Comparison of ENCODE assay signal across 8 cellular contexts in the genomic region with DNA sequence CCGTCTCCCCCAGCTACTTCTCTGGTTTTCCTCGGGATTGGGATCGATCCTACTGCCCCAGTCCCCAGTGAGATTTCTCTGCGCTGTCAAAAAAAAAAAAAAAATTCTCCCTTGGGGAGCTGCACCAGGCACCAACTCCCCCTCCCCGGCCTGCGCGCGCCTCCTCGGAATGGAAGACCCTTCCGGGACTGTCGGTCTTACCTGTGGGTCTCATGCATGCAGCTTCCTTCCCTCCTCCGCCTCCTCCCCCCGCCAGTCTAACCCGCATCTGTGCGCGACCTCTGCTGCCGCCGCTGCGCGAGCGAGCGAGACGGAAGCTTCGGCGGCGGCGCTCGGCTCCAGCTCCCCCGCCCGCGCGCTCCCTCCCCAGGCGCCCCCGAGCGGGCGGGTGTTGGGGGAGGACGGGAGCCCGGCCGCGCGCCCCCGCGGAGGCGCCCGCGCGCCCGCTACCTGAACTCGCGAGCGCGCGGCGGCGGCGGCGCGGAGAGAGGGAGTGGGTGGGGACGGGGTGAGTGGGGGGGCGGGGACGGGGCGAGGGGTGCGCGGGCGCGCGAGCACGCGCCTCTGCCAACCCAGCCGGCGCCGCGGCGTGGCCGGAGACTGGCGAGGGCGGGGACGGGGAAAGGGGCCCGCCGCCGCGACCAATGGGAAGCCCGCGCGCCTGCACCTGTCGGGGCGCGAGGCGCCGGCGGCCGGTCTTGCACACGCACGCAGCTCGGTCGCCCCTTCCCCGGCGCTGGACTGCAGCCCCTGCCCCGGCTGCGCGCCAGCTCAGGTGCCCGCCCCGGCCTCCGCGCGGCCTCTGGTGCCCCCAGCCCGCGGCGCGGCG. TPM values are rescaled to one million over a fixed set of nuclear protein-coding genes. Genes with fewer than 3 reads are reported as not detected.
DNase-seq lines count a peak whose midpoint lies in the region; ATAC-seq and TF ChIP-seq lines count a peak whose summit lies in the region.

A gene with protein sequence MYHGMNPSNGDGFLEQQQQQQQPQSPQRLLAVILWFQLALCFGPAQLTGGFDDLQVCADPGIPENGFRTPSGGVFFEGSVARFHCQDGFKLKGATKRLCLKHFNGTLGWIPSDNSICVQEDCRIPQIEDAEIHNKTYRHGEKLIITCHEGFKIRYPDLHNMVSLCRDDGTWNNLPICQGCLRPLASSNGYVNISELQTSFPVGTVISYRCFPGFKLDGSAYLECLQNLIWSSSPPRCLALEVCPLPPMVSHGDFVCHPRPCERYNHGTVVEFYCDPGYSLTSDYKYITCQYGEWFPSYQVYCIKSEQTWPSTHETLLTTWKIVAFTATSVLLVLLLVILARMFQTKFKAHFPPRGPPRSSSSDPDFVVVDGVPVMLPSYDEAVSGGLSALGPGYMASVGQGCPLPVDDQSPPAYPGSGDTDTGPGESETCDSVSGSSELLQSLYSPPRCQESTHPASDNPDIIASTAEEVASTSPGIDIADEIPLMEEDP (minus strand): TSS at position 321 of the 829 bp plus-strand sequence. CDS start 751 bp downstream, outside the sequence.

- H3K36me3 Mint-ChIP-seq in Calu3 (ENCODE audit: insufficient read depth, unreplicated experiment) (peaks cover 21% of the 10 kb centered on the region), HFFc6 (ENCODE audit: low read depth) (no peaks in the 10 kb centered on the region), endothelial cell (ENCODE audit: low read depth, unreplicated experiment) (no peaks in the 10 kb centered on the region), naive B cell (no peaks in the 10 kb centered on the region)

- peak within 1 kb of the TSS; percentile 74 for H3K4me3 Mint-ChIP-seq in Calu3 (ENCODE audit: low read depth, unreplicated experiment)
- peak within 1 kb of the TSS; percentile 68 for H3K4me3 Mint-ChIP-seq in HFFc6
- H3K4me3 Mint-ChIP-seq in endothelial cell (ENCODE audit: unreplicated experiment): peak within 1 kb of the TSS; percentile 91
- peak within 1 kb of the TSS; percentile 75 to 88 (median 80) for H3K4me3 Mint-ChIP-seq in naive B cell

- DNase-seq in Calu3 (peak; percentile 81), HFFc6 (no peak), NCI-H446 treated with DMSO at 0.1 percent for 48 hours (lab: John Stamatoyannopoulos, UW) (peak; percentile 64), endothelial cell (ENCODE audit: low spot score) (peak; percentile 55), naive B cell (no peak)
- DNase-seq in activated CD8-positive, alpha-beta memory T cell treated with anti-CD3 and anti-CD28 coated beads, Interleukin-2, amount 50 U/mL, for 1 hour (ENCODE audit: extremely low read depth): peak; percentile 18
- DNase-seq in stimulated activated CD8-positive, alpha-beta memory T cell treated with anti-CD3 and anti-CD28 coated beads, Interleukin-7, amount 100 ng/mL, for 4 hours (ENCODE audit: low read depth in 2 of 2): peak; percentile 42 to 64

- no TSS peak for BruUV-seq in Calu3 (replicated peaks; lab: Mats Ljungman, UMichigan)

- ATAC-seq in naive B cell (ENCODE audit: low read depth in 2 of 2) (peak; percentile 66 to 78), HG02588 (IDR thresholded peaks at IDR 0.05; ENCODE audit: unreplicated experiment) (no peak)

- CTCF ChIA-PET in Calu3 (lab: Charles Lee): interaction anchor here (0.6 to 1.3 kb wide), 13 partner anchors 10 to 899 kb away, joined by 3 to 7 read pairs (median 3); partner anchors contain the start of gene TLR5

- intact Hi-C loops in Calu3 (cut with micrococcal nuclease; ENCODE audit: unreplicated experiment): loop anchor here (5.0 to 10.0 kb wide), 2 partner anchors 182 to 229 kb away; no protein-coding TSS in a partner anchor

- H3K9me3 Mint-ChIP-seq in Calu3 (ENCODE audit: low read depth, unreplicated experiment): no peaks in the 10 kb centered on the region
- no peaks in the 10 kb centered on the region; the same call in 1 of the 2 replicates for H3K9me3 Mint-ChIP-seq in HFFc6
- H3K9me3 Mint-ChIP-seq in endothelial cell (ENCODE audit: unreplicated experiment): no peaks in the 10 kb centered on the region
- H3K9me3 Mint-ChIP-seq in naive B cell: peaks cover 0 to 2% (median 0%) of the 10 kb centered on the region in 7 donors

- H3K4me1 Mint-ChIP-seq in Calu3 (ENCODE audit: low read depth, unreplicated experiment) (peaks cover 14% of the 10 kb centered on the region), HFFc6 (ENCODE audit: low read depth) (peaks cover 7% of the 10 kb centered on the region), endothelial cell (ENCODE audit: unreplicated experiment) (peaks cover 10% of the 10 kb centered on the region), naive B cell (peaks cover 10 to 17% (median 17%) of the 10 kb centered on the region in 3 donors)

- H3K27ac Mint-ChIP-seq in Calu3 (ENCODE audit: unreplicated experiment) (no peak within 1 kb of the TSS), HFFc6 (no peak within 1 kb of the TSS), endothelial cell (ENCODE audit: unreplicated experiment) (no peak within 1 kb of the TSS), naive B cell (peak within 1 kb of the TSS in 1 of 6 donors; percentile 41)

- H3K27me3 Mint-ChIP-seq in Calu3 (ENCODE audit: unreplicated experiment) (peaks cover 77% of the 10 kb centered on the region), HFFc6 (ENCODE audit: insufficient read depth) (peaks cover 40% of the 10 kb centered on the region), endothelial cell (ENCODE audit: unreplicated experiment) (peaks cover 7% of the 10 kb centered on the region), naive B cell (peaks cover 43 to 61% (median 60%) of the 10 kb centered on the region in 3 donors)

- TF ChIP-seq CTCF in Calu3 (IDR thresholded peaks at IDR 0.05; ENCODE audit: unreplicated experiment) (no peak), HFFc6 (IDR thresholded peaks at IDR 0.05) (no peak), endothelial cell (IDR thresholded peaks at IDR 0.05; ENCODE audit: unreplicated experiment) (no peak)

RNA-seq across cellular contexts. Expression of the gene that starts here (rescaled TPM):
- total RNA-seq in Calu3 (2022) (7.2 and 9.7 TPM in 2 replicates), endothelial cell (ENCODE audit: unreplicated experiment) (18.5 TPM)
- total RNA-seq in HFFc6 (2021; fragmentation: NEBNext Ultra II Directional; extraction: Animal tissue kit (Norgen Biotek cat#: 25700)): under 1 TPM; 0.33 to 0.96 (median 0.70) TPM
- not detected for polyA plus RNA-seq in naive B cell (ENCODE audit: low read depth in 6 of 6)

Comparison
In these comparisons a context has a peak if more than half of its experiments do, and no peak if none do; other contexts are left out.
1. Peak in ATAC-seq in naive B cell; RNA of the gene not detected or under 1 TPM.
2. DNase-seq: peak in Calu3 (single experiment), NCI-H446 treated with DMSO at 0.1 percent for 48 hours (single experiment), activated CD8-positive, alpha-beta memory T cell treated with anti-CD3 and anti-CD28 coated beads, Interleukin-2, amount 50 U/mL, for 1 hour (single experiment), endothelial cell (single experiment) and stimulated activated CD8-positive, alpha-beta memory T cell treated with anti-CD3 and anti-CD28 coated beads, Interleukin-7, amount 100 ng/mL, for 4 hours (2 of 2); none in HFFc6 (single experiment) and naive B cell (single experiment).
3. Peak in every context shown above with its lines, with median percentiles within 50 percentile points of each other: H3K4me3 Mint-ChIP-seq.